Comparison of ENCODE assay signal across 25 cellular contexts in genomic region chr10:132916956-132917666, GRCh38. TPM values are rescaled to one million over a fixed set of nuclear protein-coding genes. Genes with fewer than 3 reads are reported as not detected.
"Had no signal": no experiment of that assay in that cellular context is flagged by ENCODE, and none has a peak within 500 bp of the region (broad histone marks: within the 10 kb centered on the region; RNA-seq: fewer than 3 reads in every experiment).

No MANE protein-coding gene starts in this region.

- H3K4me2 ChIP-seq: hepatocyte had no signal

- H3K27ac ChIP-seq: hepatocyte, left ventricle myocardium inferior, VCaP had no signal

- H3K27me3 Mint-ChIP-seq: activated CD4-positive, alpha-beta T cell treated with anti-CD3 and anti-CD28 coated beads, Interleukin-2, amount 10 ng/mL, durations not matched to agents 7 days and 5 days; activated CD8-positive, alpha-beta T cell treated with anti-CD3 and anti-CD28 coated beads for 36 hours had no signal

- ATAC-seq: activated CD8-positive, alpha-beta T cell treated with anti-CD3 and anti-CD28 coated beads for 36 hours; activated T-helper 17 cell treated with anti-CD3 and anti-CD28 coated beads, Interleukin-2, amount 50 U/mL, for 72 hours; esophagus mucosa; mucosa of descending colon; stimulated activated naive CD8-positive, alpha-beta T cell treated with anti-CD3 and anti-CD28 coated beads, Interleukin-15, Interleukin-2, amounts not matched to agents 100 U/mL and 50 U/mL, for 24 hours had no signal

- H3K4me3 ChIP-seq: hepatocyte, left ventricle myocardium inferior, mucosa of descending colon had no signal

- H3K4me3 Mint-ChIP-seq: activated CD4-positive, alpha-beta T cell treated with anti-CD3 and anti-CD28 coated beads, Interleukin-2, amount 10 ng/mL, durations not matched to agents 7 days and 5 days; activated CD8-positive, alpha-beta T cell treated with anti-CD3 and anti-CD28 coated beads for 36 hours; activated naive CD8-positive, alpha-beta T cell treated with anti-CD3 and anti-CD28 coated beads for 36 hours; activated T-helper 17 cell treated with anti-CD3 and anti-CD28 coated beads, Interleukin-2, amount 50 U/mL, for 72 hours; immature natural killer cell; neural crest cell had no signal

- H3K36me3 Mint-ChIP-seq: activated naive CD8-positive, alpha-beta T cell treated with anti-CD3 and anti-CD28 coated beads for 36 hours; immature natural killer cell had no signal

- H3K9me3 Mint-ChIP-seq: activated CD4-positive, alpha-beta T cell treated with anti-CD3 and anti-CD28 coated beads, Interleukin-2, amount 10 ng/mL, durations not matched to agents 7 days and 5 days; activated CD8-positive, alpha-beta T cell treated with anti-CD3 and anti-CD28 coated beads for 36 hours; activated naive CD8-positive, alpha-beta T cell treated with anti-CD3 and anti-CD28 coated beads for 36 hours; activated T-helper 17 cell treated with anti-CD3 and anti-CD28 coated beads, Interleukin-2, amount 50 U/mL, for 72 hours; neural crest cell had no signal

- FAIRE-seq: astrocyte, colon, endothelial cell of umbilical vein had no signal

- DNase-seq: activated CD4-positive, alpha-beta T cell treated with anti-CD3 and anti-CD28 coated beads, Interleukin-2, amount 10 ng/mL, durations not matched to agents 7 days and 5 days; activated CD4-positive, CD25-positive, alpha-beta regulatory T cell treated with anti-CD3 and anti-CD28 coated beads, Interleukin-2, amount 50 U/mL, for 72 hours; activated CD8-positive, alpha-beta T cell treated with anti-CD3 and anti-CD28 coated beads for 36 hours; activated naive CD4-positive, alpha-beta T cell; activated naive CD8-positive, alpha-beta T cell treated with anti-CD3 and anti-CD28 coated beads for 36 hours; activated T-cell treated with anti-CD3 and anti-CD28 coated beads, Interleukin-2, amount 50 U/mL, for 1 hour; central memory CD4-positive, alpha-beta T cell; effector memory CD4-positive, alpha-beta T cell; foreskin melanocyte; immature natural killer cell; kidney glomerular epithelial cell; left ventricle myocardium inferior; mesenchymal stem cell; stimulated activated CD4-positive, alpha-beta T cell treated with anti-CD3 and anti-CD28 coated beads, Interleukin-4, amount 100 ng/mL, for 24 hours; stimulated activated naive CD8-positive, alpha-beta T cell treated with anti-CD3 and anti-CD28 coated beads, Interleukin-15, Interleukin-2, amounts not matched to agents 100 U/mL and 50 U/mL, for 24 hours had no signal

- H3K79me2 ChIP-seq: hepatocyte had no signal

- H3K9me3 ChIP-seq: left ventricle myocardium inferior, mucosa of descending colon had no signal

- H3K4me1 ChIP-seq: left ventricle myocardium inferior had no signal

- H3K27me3 ChIP-seq: hepatocyte had no signal

- H2AFZ ChIP-seq: hepatocyte had no signal

- H3K36me3 ChIP-seq: left ventricle myocardium inferior had no signal

- H3K4me1 Mint-ChIP-seq: activated CD4-positive, alpha-beta T cell treated with anti-CD3 and anti-CD28 coated beads, Interleukin-2, amount 10 ng/mL, durations not matched to agents 7 days and 5 days; activated naive CD8-positive, alpha-beta T cell treated with anti-CD3 and anti-CD28 coated beads for 36 hours; activated T-helper 17 cell treated with anti-CD3 and anti-CD28 coated beads, Interleukin-2, amount 50 U/mL, for 72 hours; immature natural killer cell; neural crest cell had no signal

- H3K27ac Mint-ChIP-seq: activated CD4-positive, alpha-beta T cell treated with anti-CD3 and anti-CD28 coated beads, Interleukin-2, amount 10 ng/mL, durations not matched to agents 7 days and 5 days; activated CD8-positive, alpha-beta T cell treated with anti-CD3 and anti-CD28 coated beads for 36 hours; activated naive CD8-positive, alpha-beta T cell treated with anti-CD3 and anti-CD28 coated beads for 36 hours; activated T-helper 17 cell treated with anti-CD3 and anti-CD28 coated beads, Interleukin-2, amount 50 U/mL, for 72 hours; immature natural killer cell had no signal

RNA-seq across cellular contexts. Expression of gene CFAP46, which starts 25.3 kb away (rescaled TPM):
- total RNA-seq: activated CD4-positive, alpha-beta T cell treated with anti-CD3 and anti-CD28 coated beads, Interleukin-2, amount 10 ng/mL, durations not matched to agents 7 days and 5 days; activated T-helper 17 cell treated with anti-CD3 and anti-CD28 coated beads, Interleukin-2, amount 50 U/mL, for 72 hours; subcutaneous adipose tissue had no signal
- polyA plus RNA-seq: immature natural killer cell had no signal
